Comparison of ENCODE assay signal across 15 cellular contexts in the genomic region with DNA sequence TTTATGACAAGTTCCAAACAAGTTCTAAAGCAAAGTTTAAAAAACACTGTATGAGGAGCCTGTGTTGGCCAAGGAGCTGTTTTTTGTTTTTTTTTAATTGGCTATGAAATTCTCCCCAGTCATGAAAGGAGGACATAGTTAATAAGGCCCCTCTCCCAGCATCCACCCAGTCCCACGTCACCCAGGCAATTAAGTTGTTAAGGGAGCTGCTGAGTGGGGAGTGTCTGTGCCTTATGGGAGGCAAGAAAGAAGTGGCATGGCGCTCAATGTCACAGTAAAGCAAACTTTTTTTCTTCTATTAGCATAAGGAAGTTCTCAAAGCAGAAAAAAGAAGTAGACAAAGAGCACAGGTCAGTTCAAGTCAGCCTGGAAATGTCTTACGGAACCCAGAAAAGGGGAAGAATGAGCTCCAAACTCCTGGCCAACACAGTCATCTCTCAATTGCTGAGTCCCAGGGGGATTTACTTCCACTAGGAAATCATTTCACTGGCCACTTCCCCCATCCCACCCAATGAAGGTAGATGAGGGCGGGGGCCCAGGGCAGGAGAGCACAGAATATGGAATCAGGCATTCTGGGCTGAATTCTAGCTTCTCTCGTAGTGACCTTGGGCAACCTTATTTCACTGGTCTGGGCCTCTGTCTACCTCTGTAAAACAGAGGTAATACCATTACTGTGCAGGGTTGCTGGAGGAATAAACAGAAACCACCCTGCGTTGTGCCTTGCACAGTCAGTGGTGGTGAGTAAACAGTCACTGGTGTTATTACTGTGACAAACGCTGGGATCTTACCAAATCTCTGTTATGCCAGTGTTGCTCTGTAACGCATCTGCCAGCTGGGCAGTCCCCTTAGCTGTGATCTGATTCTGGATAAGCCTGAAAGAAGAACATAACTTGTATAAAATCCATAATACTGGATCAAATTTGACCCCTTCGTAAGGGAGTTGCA. TPM values are rescaled to one million over a fixed set of nuclear protein-coding genes. Genes with fewer than 3 reads are reported as not detected.
A peak's percentile ranks its signal among the peaks of the same experiment; 100 is the strongest.
DNase-seq lines count a peak whose midpoint lies in the region; ATAC-seq and TF ChIP-seq lines count a peak whose summit lies in the region.
"Had no signal": no experiment of that assay in that cellular context is flagged by ENCODE, and none has a peak within 500 bp of the region (broad histone marks: within the 10 kb centered on the region; RNA-seq: fewer than 3 reads in every experiment).

No MANE protein-coding gene starts in this region.

- H3K27me3 Mint-ChIP-seq in HFFc6 (ENCODE audit: insufficient read depth), result no peaks in the 10 kb centered on the region
- H3K27me3 Mint-ChIP-seq: activated CD8-positive, alpha-beta T cell treated with anti-CD3 and anti-CD28 coated beads for 36 hours had no signal

- no peaks in the 10 kb centered on the region for H3K9me3 Mint-ChIP-seq in HFFc6
- H3K9me3 Mint-ChIP-seq: activated CD8-positive, alpha-beta T cell treated with anti-CD3 and anti-CD28 coated beads for 36 hours; endodermal cell had no signal

- intact Hi-C loops in right cardiac atrium (cut with DNase I), result loop anchor here in 1 of 4 donors (10.0 kb wide), 1 partner anchor 154 kb away; no protein-coding TSS in a partner anchor

- H3K4me3 Mint-ChIP-seq in HFFc6, result no peak overlapping the region
- H3K4me3 Mint-ChIP-seq: activated CD8-positive, alpha-beta T cell treated with anti-CD3 and anti-CD28 coated beads for 36 hours; endodermal cell had no signal

- H3K27me3 ChIP-seq in right cardiac atrium (ENCODE audit: control insufficient read depth, insufficient read depth) (no peaks in the 10 kb centered on the region), skeletal muscle tissue (ENCODE audit: control insufficient read depth in 3 of 3, insufficient read depth in 3 of 3, low read length in 3 of 3) (no peaks in the 10 kb centered on the region)

- no peak for ATAC-seq in right cardiac atrium
- ATAC-seq: activated CD8-positive, alpha-beta T cell treated with anti-CD3 and anti-CD28 coated beads for 36 hours; Panc1 had no signal

- H3K27ac ChIP-seq in right cardiac atrium (ENCODE audit: low read length), result peak overlapping the region; percentile 32
- peak overlapping the region; percentile 37 for H3K27ac ChIP-seq in skeletal muscle tissue (ENCODE audit: low read depth, low read length)

- H3K9me3 ChIP-seq in right cardiac atrium (ENCODE audit: control insufficient read depth, low read length), result no peaks in the 10 kb centered on the region
- no peaks in the 10 kb centered on the region for H3K9me3 ChIP-seq in skeletal muscle tissue (ENCODE audit: control insufficient read depth in 3 of 3, low read length in 3 of 3)

- peaks cover 15 to 33% (median 29%) of the 10 kb centered on the region in 3 donors for H3K36me3 ChIP-seq in skeletal muscle tissue (ENCODE audit: control insufficient read depth in 3 of 3, insufficient read depth in 3 of 3, low read length in 3 of 3)

- H3K4me1 ChIP-seq in right cardiac atrium (ENCODE audit: control insufficient read depth, insufficient read depth, low read length) (peaks cover 13% of the 10 kb centered on the region), skeletal muscle tissue (ENCODE audit: control insufficient read depth in 3 of 3, insufficient read depth in 3 of 3, low read length in 3 of 3) (peaks cover 15 to 27% (median 18%) of the 10 kb centered on the region in 3 donors)

- no peak overlapping the region for H3K9ac ChIP-seq in skeletal muscle tissue (ENCODE audit: low read depth in 1 of 3, low read length in 3 of 3)

- no peaks in the 10 kb centered on the region for H3K4me1 Mint-ChIP-seq in HFFc6 (ENCODE audit: low read depth)

- no peak for TF ChIP-seq POLR2A in NB4 (IDR thresholded peaks at IDR 0.05; ENCODE audit: extremely low read depth, insufficient read length)

- TF ChIP-seq CTCF in NB4 (IDR thresholded peaks at IDR 0.05; ENCODE audit: low read depth, low read length), result no peak
- no peak for TF ChIP-seq CTCF in HFFc6 (IDR thresholded peaks at IDR 0.05)

- no peak overlapping the region for H3K27ac Mint-ChIP-seq in HFFc6
- H3K27ac Mint-ChIP-seq: activated CD8-positive, alpha-beta T cell treated with anti-CD3 and anti-CD28 coated beads for 36 hours; endodermal cell had no signal

- WGBS in right cardiac atrium, result 83% methylated on average over 9 of the region's 9 CpGs

- peaks cover 17% of the 10 kb centered on the region for H3K36me3 Mint-ChIP-seq in HFFc6 (ENCODE audit: low read depth)

- H3K4me3 ChIP-seq in NB4 (ENCODE audit: low read depth, low read length) (no peak overlapping the region), right cardiac atrium (ENCODE audit: low read length) (no peak overlapping the region), skeletal muscle tissue (ENCODE audit: low read length in 3 of 3) (no peak overlapping the region)

- DNase-seq in GDM1 (lab: John Stamatoyannopoulos, UW) (peak; percentile 28), NB4 (ENCODE audit: low read depth) (peak; percentile 83), right cardiac atrium (no peak), HFFc6 (no peak), NCI-H526 (lab: John Stamatoyannopoulos, UW) (no peak), RPMI8226 (no peak), NCI-H2107 (lab: John Stamatoyannopoulos, UW) (no peak)
- DNase-seq: activated CD8-positive, alpha-beta T cell treated with anti-CD3 and anti-CD28 coated beads for 36 hours; activated gamma-delta T cell treated with Interleukin-2 at 50 U/mL for 16 hours; endodermal cell; foreskin melanocyte; HCEC 1CT; NCI-H446 had no signal

RNA-seq across cellular contexts. Expression of a gene that starts 49.7 kb away (rescaled TPM):
- total RNA-seq in right cardiac atrium, result 10 to 100 TPM; 11.5 to 15.5 (median 12.2) TPM
- polyA plus RNA-seq in right cardiac atrium, result 8.6 TPM
- total RNA-seq in skeletal muscle tissue, result 13.0 TPM
- total RNA-seq in HFFc6 (2021; fragmentation: NEBNext Ultra II Directional; extraction: Animal tissue kit (Norgen Biotek cat#: 25700)), result 1 to 10 TPM; 2.8 to 3.9 (median 3.0) TPM

Comparison
In these comparisons a context has a peak if more than half of its experiments do, and no peak if none do; other contexts are left out.
1. DNase-seq: peak in GDM1 (single experiment) and NB4 (single experiment); none in right cardiac atrium (0 of 3), HFFc6 (single experiment), NCI-H526 (0 of 2), RPMI8226 (single experiment) and NCI-H2107 (single experiment).